In the genomic region with DNA sequence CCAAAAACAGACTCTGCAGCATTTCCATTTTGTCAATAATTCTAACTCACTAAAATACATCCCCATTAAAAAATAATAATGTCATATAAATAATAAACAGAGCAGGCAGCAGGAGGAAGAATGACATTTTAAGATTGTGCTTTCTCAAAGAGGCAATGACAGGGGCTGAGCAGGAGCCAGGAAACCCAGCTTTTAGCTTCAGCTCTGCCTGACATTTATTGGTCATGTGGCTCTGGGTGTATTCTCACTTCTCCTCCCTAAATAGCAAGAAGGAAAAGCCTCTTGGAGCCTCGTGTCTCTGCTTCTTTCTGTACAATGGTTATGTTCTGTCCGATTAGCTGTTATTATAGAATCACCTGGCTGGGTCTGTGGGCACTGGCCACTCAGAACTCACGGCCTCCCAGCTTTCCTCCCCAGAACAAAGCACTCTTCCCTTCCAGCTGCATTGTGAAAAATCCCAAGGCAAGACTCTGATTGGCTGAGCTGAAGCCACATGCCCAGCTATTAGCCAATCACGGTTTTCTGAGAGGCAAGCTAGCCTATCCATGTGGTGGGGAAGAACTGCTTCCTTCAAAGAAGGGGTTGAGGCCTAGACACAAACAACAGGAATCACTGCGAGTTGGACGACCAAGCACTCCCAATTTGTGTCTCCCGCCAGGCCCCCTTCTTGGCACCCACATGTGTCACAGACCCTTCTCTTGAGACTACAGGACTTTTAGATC, we compare ENCODE assay signal across 14 cellular contexts.
"Had no signal": no experiment of that assay in that cellular context is flagged by ENCODE, and none has a peak within 500 bp of the region (broad histone marks: within the 10 kb centered on the region; RNA-seq: fewer than 3 reads in every experiment).

No MANE protein-coding gene starts in this region.

- ATAC-seq: left colon; pancreas; right cardiac atrium; stimulated activated effector memory CD8-positive, alpha-beta T cell treated with anti-CD3 and anti-CD28 coated beads, Interleukin-12 subunit alpha, Interleukin-12 subunit beta, amount 100 ng/mL, for 72 hours had no signal

- H3K27ac ChIP-seq: pancreas, SK-N-MC, upper lobe of left lung had no signal

- H3K9me3 ChIP-seq: pancreas, upper lobe of left lung had no signal

- H3K4me3 Mint-ChIP-seq: activated naive CD4-positive, alpha-beta T cell treated with anti-CD3 and anti-CD28 coated beads for 36 hours; activated T-helper 1 cell treated with anti-CD3 and anti-CD28 coated beads, Interleukin-12 subunit alpha, Interleukin-12 subunit beta, Interleukin-2, Interleukin-4 antibody, amounts not matched to agents 30 ng/mL and 10 ng/mL and 1 ng/mL, durations not matched to agents 14 hours and 24 hours and 36 hours; central memory CD8-positive, alpha-beta T cell; dendritic cell treated with granulocyte-macrophage colony-stimulating factor and Interleukin-4, amounts not matched to agents 40 ng/mL and 50 ng/mL, for 4 days; stimulated activated effector memory CD8-positive, alpha-beta T cell treated with anti-CD3 and anti-CD28 coated beads, Interleukin-12 subunit alpha, Interleukin-12 subunit beta, amount 100 ng/mL, for 72 hours had no signal

- H3K36me3 Mint-ChIP-seq: stimulated activated effector memory CD8-positive, alpha-beta T cell treated with anti-CD3 and anti-CD28 coated beads, Interleukin-12 subunit alpha, Interleukin-12 subunit beta, amount 100 ng/mL, for 72 hours had no signal

- H3K27me3 Mint-ChIP-seq: dendritic cell treated with granulocyte-macrophage colony-stimulating factor and Interleukin-4, amounts not matched to agents 40 ng/mL and 50 ng/mL, for 4 days had no signal

- H3K4me1 ChIP-seq: pancreas, upper lobe of left lung had no signal

- H3K27me3 ChIP-seq: pancreas, upper lobe of left lung had no signal

- FAIRE-seq: pancreas had no signal

- H3K4me1 Mint-ChIP-seq: central memory CD8-positive, alpha-beta T cell; stimulated activated effector memory CD8-positive, alpha-beta T cell treated with anti-CD3 and anti-CD28 coated beads, Interleukin-12 subunit alpha, Interleukin-12 subunit beta, amount 100 ng/mL, for 72 hours had no signal

- H3K4me2 ChIP-seq: smooth muscle cell had no signal

- H3K27ac Mint-ChIP-seq: activated naive CD4-positive, alpha-beta T cell treated with anti-CD3 and anti-CD28 coated beads for 36 hours; activated T-helper 1 cell treated with anti-CD3 and anti-CD28 coated beads, Interleukin-12 subunit alpha, Interleukin-12 subunit beta, Interleukin-2, Interleukin-4 antibody, amounts not matched to agents 30 ng/mL and 10 ng/mL and 1 ng/mL, durations not matched to agents 14 hours and 24 hours and 36 hours; dendritic cell treated with granulocyte-macrophage colony-stimulating factor and Interleukin-4, amounts not matched to agents 40 ng/mL and 50 ng/mL, for 4 days; stimulated activated effector memory CD8-positive, alpha-beta T cell treated with anti-CD3 and anti-CD28 coated beads, Interleukin-12 subunit alpha, Interleukin-12 subunit beta, amount 100 ng/mL, for 72 hours had no signal

- H3K36me3 ChIP-seq: pancreas, upper lobe of left lung had no signal

- DNase-seq: activated CD4-positive, alpha-beta T cell treated with anti-CD3 and anti-CD28 coated beads for 48 hours; activated naive CD4-positive, alpha-beta T cell treated with anti-CD3 and anti-CD28 coated beads for 36 hours; left colon; mammary epithelial cell; pancreas; right cardiac atrium; T-helper 1 cell; upper lobe of left lung had no signal

- H3K4me3 ChIP-seq: pancreas, SK-N-MC, smooth muscle cell, upper lobe of left lung had no signal
